6 cellular contexts compared by ENCODE assay signal in the genomic region with DNA sequence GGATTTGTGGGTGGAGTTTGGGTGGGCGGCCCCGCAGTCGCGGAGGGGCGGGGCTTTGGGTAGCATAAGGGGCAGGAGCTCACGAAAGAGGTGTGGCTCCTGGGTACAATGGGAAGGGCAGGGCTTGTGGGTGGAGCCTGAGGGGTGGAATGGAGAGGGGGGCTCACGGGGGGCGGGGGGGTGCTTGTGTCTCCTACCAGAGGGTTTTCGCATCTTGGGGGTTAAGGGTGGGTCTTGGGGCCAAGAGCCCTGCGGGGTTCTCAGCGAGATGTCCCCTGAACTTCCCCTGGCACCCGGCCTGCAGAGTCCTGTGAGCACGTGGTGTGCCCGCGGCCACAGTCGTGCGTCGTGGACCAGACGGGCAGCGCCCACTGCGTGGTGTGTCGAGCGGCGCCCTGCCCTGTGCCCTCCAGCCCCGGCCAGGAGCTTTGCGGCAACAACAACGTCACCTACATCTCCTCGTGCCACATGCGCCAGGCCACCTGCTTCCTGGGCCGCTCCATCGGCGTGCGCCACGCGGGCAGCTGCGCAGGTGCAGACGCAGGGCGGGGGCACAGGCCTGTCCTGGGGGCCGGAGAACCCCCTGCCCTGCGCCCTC. TPM values are rescaled to one million over a fixed set of nuclear protein-coding genes. Genes with fewer than 3 reads are reported as not detected.
DNase-seq lines count a peak whose midpoint lies in the region; ATAC-seq and TF ChIP-seq lines count a peak whose summit lies in the region.

No MANE protein-coding gene starts in this region.

- H3K9me3 ChIP-seq in liver (ENCODE audit: control insufficient read depth in 4 of 4, low read length in 3 of 4), result no peaks in the 10 kb centered on the region

- peaks cover 1% of the 10 kb centered on the region for H3K27me3 Mint-ChIP-seq in activated CD4-positive, alpha-beta memory T cell treated with anti-CD3 and anti-CD28 coated beads for 36 hours

- POLR2A ChIA-PET in activated CD4-positive, alpha-beta memory T cell treated with anti-CD3 and anti-CD28 coated beads for 36 hours (lab: Charles Lee), result no interaction called here

- H3K9ac ChIP-seq in liver (ENCODE audit: low read depth in 1 of 2, low read length in 2 of 2), result no peak overlapping the region

- peak overlapping the region; percentile 42 for H3K4me3 ChIP-seq in HFF-Myc (replicated peaks; ENCODE audit: low read depth, low read length)
- H3K4me3 ChIP-seq in liver (ENCODE audit: low read depth in 1 of 3, low read length in 3 of 3), result no peak overlapping the region

- H3K27ac Mint-ChIP-seq in activated CD4-positive, alpha-beta memory T cell treated with anti-CD3 and anti-CD28 coated beads for 36 hours, result peak overlapping the region; percentile 91

- intact Hi-C loops in activated CD4-positive, alpha-beta memory T cell treated with anti-CD3 and anti-CD28 coated beads for 36 hours (cut with micrococcal nuclease), result loop anchor here (2.0 kb wide), 1 partner anchor 70 kb away; no protein-coding TSS in a partner anchor

- TF ChIP-seq RAD21 in liver (IDR thresholded peaks at IDR 0.05), result no peak

- no peaks in the 10 kb centered on the region for H3K36me3 ChIP-seq in liver (ENCODE audit: control insufficient read depth in 4 of 4, insufficient read depth in 3 of 4, low read depth in 1 of 4, low read length in 3 of 4)

- CTCF ChIA-PET in activated CD4-positive, alpha-beta memory T cell treated with anti-CD3 and anti-CD28 coated beads for 36 hours (lab: Charles Lee), result interaction anchor here (0.8 to 2.0 kb wide), 4 partner anchors 21 to 383 kb away, joined by 3 to 7 read pairs (median 3); no protein-coding TSS in a partner anchor

- ATAC-seq in HG03571 (IDR thresholded peaks at IDR 0.05; ENCODE audit: unreplicated experiment), result no peak

- 61% methylated on average over 40 of the region's 40 CpGs for WGBS in liver

- no peaks in the 10 kb centered on the region for H3K9me3 Mint-ChIP-seq in activated CD4-positive, alpha-beta memory T cell treated with anti-CD3 and anti-CD28 coated beads for 36 hours

- no peaks in the 10 kb centered on the region for H3K4me1 Mint-ChIP-seq in activated CD4-positive, alpha-beta memory T cell treated with anti-CD3 and anti-CD28 coated beads for 36 hours (ENCODE audit: low read depth)

- H3K27ac ChIP-seq in liver (ENCODE audit: low read depth in 1 of 2, low read length in 2 of 2), result peak overlapping the region; percentile 74 to 88

- H3K4me1 ChIP-seq in liver (ENCODE audit: control insufficient read depth in 4 of 4, insufficient read depth in 4 of 4, low read length in 3 of 4), result peaks cover 2 to 10% (median 6%) of the 10 kb centered on the region in 4 donors

- no peaks in the 10 kb centered on the region for H3K36me3 Mint-ChIP-seq in activated CD4-positive, alpha-beta memory T cell treated with anti-CD3 and anti-CD28 coated beads for 36 hours

- DNase-seq in HFF-Myc (ENCODE audit: extremely low read depth, low read depth) (no peak), NOMO-1 treated with DMSO at 0.1 percent for 48 hours (lab: John Stamatoyannopoulos, UW; ENCODE audit: unreplicated experiment) (no peak), DMS114 treated with DMSO at 0.1 percent for 48 hours (lab: John Stamatoyannopoulos, UW; ENCODE audit: unreplicated experiment) (no peak)
- DNase-seq in activated CD4-positive, alpha-beta memory T cell treated with anti-CD3 and anti-CD28 coated beads for 36 hours, result no peak

- peaks cover 0 to 2% (median 0%) of the 10 kb centered on the region in 4 donors for H3K27me3 ChIP-seq in liver (ENCODE audit: control insufficient read depth in 4 of 4, insufficient read depth in 4 of 4, low read length in 3 of 4)

- peak overlapping the region; percentile 79 for H3K4me3 Mint-ChIP-seq in activated CD4-positive, alpha-beta memory T cell treated with anti-CD3 and anti-CD28 coated beads for 36 hours

- TF ChIP-seq CTCF in HFF-Myc (IDR thresholded peaks at IDR 0.05; ENCODE audit: low read depth, low read length, missing control alignments) (no peak), liver (IDR thresholded peaks at IDR 0.05; ENCODE audit: low read depth, low read length, missing input control) (no peak)

TF ChIP-seq in liver, 16 proteins besides CTCF, POLR2A, EP300 and RAD21:
- no peak for TF ChIP-seq RXRA (IDR thresholded peaks at IDR 0.05)
- no peak for TF ChIP-seq EGR1 (IDR thresholded peaks at IDR 0.05; ENCODE audit: low read depth in 2 of 2)
- no peak for TF ChIP-seq SP1 (IDR thresholded peaks at IDR 0.05)
- no peak for TF ChIP-seq HNF4G (IDR thresholded peaks at IDR 0.05)
- TF ChIP-seq, protein P1, sequence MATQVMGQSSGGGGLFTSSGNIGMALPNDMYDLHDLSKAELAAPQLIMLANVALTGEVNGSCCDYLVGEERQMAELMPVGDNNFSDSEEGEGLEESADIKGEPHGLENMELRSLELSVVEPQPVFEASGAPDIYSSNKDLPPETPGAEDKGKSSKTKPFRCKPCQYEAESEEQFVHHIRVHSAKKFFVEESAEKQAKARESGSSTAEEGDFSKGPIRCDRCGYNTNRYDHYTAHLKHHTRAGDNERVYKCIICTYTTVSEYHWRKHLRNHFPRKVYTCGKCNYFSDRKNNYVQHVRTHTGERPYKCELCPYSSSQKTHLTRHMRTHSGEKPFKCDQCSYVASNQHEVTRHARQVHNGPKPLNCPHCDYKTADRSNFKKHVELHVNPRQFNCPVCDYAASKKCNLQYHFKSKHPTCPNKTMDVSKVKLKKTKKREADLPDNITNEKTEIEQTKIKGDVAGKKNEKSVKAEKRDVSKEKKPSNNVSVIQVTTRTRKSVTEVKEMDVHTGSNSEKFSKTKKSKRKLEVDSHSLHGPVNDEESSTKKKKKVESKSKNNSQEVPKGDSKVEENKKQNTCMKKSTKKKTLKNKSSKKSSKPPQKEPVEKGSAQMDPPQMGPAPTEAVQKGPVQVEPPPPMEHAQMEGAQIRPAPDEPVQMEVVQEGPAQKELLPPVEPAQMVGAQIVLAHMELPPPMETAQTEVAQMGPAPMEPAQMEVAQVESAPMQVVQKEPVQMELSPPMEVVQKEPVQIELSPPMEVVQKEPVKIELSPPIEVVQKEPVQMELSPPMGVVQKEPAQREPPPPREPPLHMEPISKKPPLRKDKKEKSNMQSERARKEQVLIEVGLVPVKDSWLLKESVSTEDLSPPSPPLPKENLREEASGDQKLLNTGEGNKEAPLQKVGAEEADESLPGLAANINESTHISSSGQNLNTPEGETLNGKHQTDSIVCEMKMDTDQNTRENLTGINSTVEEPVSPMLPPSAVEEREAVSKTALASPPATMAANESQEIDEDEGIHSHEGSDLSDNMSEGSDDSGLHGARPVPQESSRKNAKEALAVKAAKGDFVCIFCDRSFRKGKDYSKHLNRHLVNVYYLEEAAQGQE (IDR thresholded peaks at IDR 0.05), result no peak
- no peak for TF ChIP-seq TAF1 (conservative IDR thresholded peaks at IDR 0.05)

RNA-seq across cellular contexts. Expression of a gene that starts 4.9 kb away (rescaled TPM):
- 1 to 10 TPM; 5.7 to 6.0 TPM for total RNA-seq in activated CD4-positive, alpha-beta memory T cell treated with anti-CD3 and anti-CD28 coated beads for 36 hours
- total RNA-seq in liver, result 1 to 10 TPM; 5.7 to 8.4 TPM
- polyA plus RNA-seq in liver, result 1 to 10 TPM; 2.2 to 6.3 TPM

RNA-seq across cellular contexts. Expression of a gene that starts 14.1 kb away (rescaled TPM):
- total RNA-seq in activated CD4-positive, alpha-beta memory T cell treated with anti-CD3 and anti-CD28 coated beads for 36 hours, result not detected
- 10 to 100 TPM in 1 of 2 donors, not detected in 1; 12.1 TPM for total RNA-seq in liver
- under 1 TPM in 1 of 2 donors, not detected in 1; 0.10 TPM for polyA plus RNA-seq in liver

RNA-seq across cellular contexts. Expression of a gene that starts 18.1 kb away (rescaled TPM):
- 10 to 100 TPM; 84.4 to 89.7 TPM for total RNA-seq in activated CD4-positive, alpha-beta memory T cell treated with anti-CD3 and anti-CD28 coated beads for 36 hours
- 10 to 100 TPM; 16.7 to 29.1 TPM for total RNA-seq in liver
- 10 to 100 TPM; 19.1 to 32.7 TPM for polyA plus RNA-seq in liver

RNA-seq across cellular contexts. Expression of a gene that starts 27.6 kb away (rescaled TPM):
- under 1 TPM in 1 of 2 experiments, not detected in 1; 0.17 TPM for total RNA-seq in activated CD4-positive, alpha-beta memory T cell treated with anti-CD3 and anti-CD28 coated beads for 36 hours
- 1 to 10 TPM; 3.8 to 4.8 TPM for total RNA-seq in liver
- polyA plus RNA-seq in liver, result 1 to 10 TPM in 1 of 2 donors, under 1 TPM in 1; 0.92 to 5.1 TPM

RNA-seq across cellular contexts. Expression of a gene that starts 41.4 kb away (rescaled TPM):
- total RNA-seq in activated CD4-positive, alpha-beta memory T cell treated with anti-CD3 and anti-CD28 coated beads for 36 hours, result under 1 TPM in 1 of 2 experiments, not detected in 1; 0.14 TPM
- under 1 TPM in 1 of 2 donors, not detected in 1; 0.08 TPM for total RNA-seq in liver
- not detected for polyA plus RNA-seq in liver
